Comparison of ENCODE assay signal across 19 cellular contexts in genomic region chr6:147099974-147100373, GRCh38.
DNase-seq lines count a peak whose midpoint lies in the region; ATAC-seq, FAIRE-seq and TF ChIP-seq lines count a peak whose summit lies in the region.
"Had no signal": no experiment of that assay in that cellular context is flagged by ENCODE, and none has a peak within 500 bp of the region (broad histone marks: within the 10 kb centered on the region; RNA-seq: fewer than 3 reads in every experiment).

No MANE protein-coding gene starts in this region.

- H3K27ac ChIP-seq in osteoblast (ENCODE audit: low read depth, low read length): peak overlapping the region; percentile 20
- H3K27ac ChIP-seq: colonic mucosa, gastrocnemius medialis, stomach had no signal

- peak overlapping the region; percentile 68 for H2AFZ ChIP-seq in osteoblast (ENCODE audit: low read length)

- no peaks in the 10 kb centered on the region for H3K79me2 ChIP-seq in osteoblast (ENCODE audit: insufficient read depth, low read length)

- peak overlapping the region; percentile 37 for H3K4me2 ChIP-seq in osteoblast (ENCODE audit: insufficient read depth, low read length)

- H3K4me3 ChIP-seq in epithelial cell of esophagus (ENCODE audit: low read length) (no peak overlapping the region), osteoblast (ENCODE audit: insufficient read depth, low read length) (no peak overlapping the region)
- H3K4me3 ChIP-seq: colonic mucosa, gastrocnemius medialis, stomach had no signal

- ATAC-seq in SK-N-SH treated with all-trans-retinoic acid at 6 μM for 48 hours: peak; percentile 89
- ATAC-seq in GM19035 (IDR thresholded peaks at IDR 0.05; ENCODE audit: unreplicated experiment): no peak
- no peak for ATAC-seq in HG02840 (IDR thresholded peaks at IDR 0.05; ENCODE audit: low FRiP score, unreplicated experiment)
- ATAC-seq: gastrocnemius medialis, Right ventricle myocardium inferior, sciatic nerve had no signal

- DNase-seq in EL: peak; percentile 89
- DNase-seq in epithelial cell of esophagus (ENCODE audit: low read depth): peak; percentile 18
- DNase-seq in osteoblast (ENCODE audit: insufficient read length, low spot score, missing footprints): peak; percentile 71
- DNase-seq in frontal cortex (ENCODE audit: low spot score in 2 of 2): no peak
- DNase-seq in NCI-H82 treated with DMSO at 0.1 percent for 48 hours (lab: John Stamatoyannopoulos, UW; ENCODE audit: unreplicated experiment): no peak
- DNase-seq: activated naive CD4-positive, alpha-beta T cell treated with Interleukin-2 at 50 U/mL for 16 hours; C1 segment of cervical spinal cord; colonic mucosa; gastrocnemius medialis; NCI-H1417; NCI-H69; nephron progenitor cell; stomach had no signal

- no peak for TF ChIP-seq CTCF in epithelial cell of esophagus (IDR thresholded peaks at IDR 0.05; ENCODE audit: insufficient read depth, low read depth, low read length, missing control alignments)
- TF ChIP-seq CTCF in osteoblast (IDR thresholded peaks at IDR 0.05; ENCODE audit: extremely low read depth, low read depth, low read length): no peak

- H3K27me3 ChIP-seq in osteoblast (ENCODE audit: insufficient read depth, low read length): no peaks in the 10 kb centered on the region
- H3K27me3 ChIP-seq: colonic mucosa, gastrocnemius medialis, stomach had no signal

- H3K4me1 ChIP-seq in osteoblast (ENCODE audit: insufficient read depth, low read length): peaks cover 10% of the 10 kb centered on the region
- H3K4me1 ChIP-seq: colonic mucosa, gastrocnemius medialis, stomach had no signal

- no peaks in the 10 kb centered on the region for H3K36me3 ChIP-seq in osteoblast (ENCODE audit: insufficient read depth, low read length)
- H3K36me3 ChIP-seq: colonic mucosa, gastrocnemius medialis, stomach had no signal

- no peak for FAIRE-seq in frontal cortex (lab: Jason Lieb, UNC)
- FAIRE-seq: G401.6 had no signal

- no peaks in the 10 kb centered on the region for H4K20me1 ChIP-seq in osteoblast (ENCODE audit: insufficient read depth, low read length)

- no peaks in the 10 kb centered on the region for H3K9me3 ChIP-seq in osteoblast (ENCODE audit: low read depth, low read length)
- H3K9me3 ChIP-seq: colonic mucosa, gastrocnemius medialis, stomach had no signal

TF ChIP-seq in SK-N-SH treated with all-trans-retinoic acid at 6 μM for 48 hours, 23 proteins besides CTCF, POLR2A, EP300 and RAD21:
- no peak for TF ChIP-seq POU6F1 (CRISPR knock-in tag; IDR thresholded peaks at IDR 0.05; ENCODE audit: borderline replicate concordance, low read depth)
- no peak for TF ChIP-seq ZC3H10 (CRISPR knock-in tag; IDR thresholded peaks at IDR 0.05)
- TF ChIP-seq ZNF8 (CRISPR knock-in tag; IDR thresholded peaks at IDR 0.05): no peak
- no peak for TF ChIP-seq ZNF70 (CRISPR knock-in tag; IDR thresholded peaks at IDR 0.05)
- no peak for TF ChIP-seq ARNTL (CRISPR knock-in tag; IDR thresholded peaks at IDR 0.05; ENCODE audit: borderline replicate concordance, low read depth)
- TF ChIP-seq PATZ1 (CRISPR knock-in tag; IDR thresholded peaks at IDR 0.05; ENCODE audit: borderline replicate concordance): no peak
- no peak for TF ChIP-seq ZFP3 (CRISPR knock-in tag; IDR thresholded peaks at IDR 0.05)
- TF ChIP-seq OSR1 (CRISPR knock-in tag; IDR thresholded peaks at IDR 0.05): no peak
- no peak for TF ChIP-seq ISL1 (CRISPR knock-in tag; IDR thresholded peaks at IDR 0.05)
- no peak for TF ChIP-seq PPARA (CRISPR knock-in tag; IDR thresholded peaks at IDR 0.05; ENCODE audit: borderline replicate concordance)
- TF ChIP-seq CREB5 (CRISPR knock-in tag; IDR thresholded peaks at IDR 0.05; ENCODE audit: low read depth): no peak
- no peak for TF ChIP-seq ZFP30 (CRISPR knock-in tag; IDR thresholded peaks at IDR 0.05)
- TF ChIP-seq TOX (CRISPR knock-in tag; IDR thresholded peaks at IDR 0.05; ENCODE audit: borderline replicate concordance): no peak
- no peak for TF ChIP-seq BACH2 (CRISPR knock-in tag; IDR thresholded peaks at IDR 0.05; ENCODE audit: borderline replicate concordance)
- no peak for TF ChIP-seq TCF4 (CRISPR knock-in tag; IDR thresholded peaks at IDR 0.05; ENCODE audit: borderline replicate concordance)
- TF ChIP-seq RARB (CRISPR knock-in tag; IDR thresholded peaks at IDR 0.05): no peak
- no peak for TF ChIP-seq TSHZ2 (CRISPR knock-in tag; IDR thresholded peaks at IDR 0.05)
- no peak for TF ChIP-seq ZNF565 (CRISPR knock-in tag; conservative IDR thresholded peaks at IDR 0.05; ENCODE audit: low read depth)

Comparison
In these comparisons a context has a peak if more than half of its experiments do, and no peak if none do; other contexts are left out.
1. DNase-seq: peak in EL (single experiment), epithelial cell of esophagus (single experiment) and osteoblast (single experiment); none in frontal cortex (0 of 2) and NCI-H82 treated with DMSO at 0.1 percent for 48 hours (single experiment).